15 cellular contexts compared by ENCODE assay signal in the genomic region with DNA sequence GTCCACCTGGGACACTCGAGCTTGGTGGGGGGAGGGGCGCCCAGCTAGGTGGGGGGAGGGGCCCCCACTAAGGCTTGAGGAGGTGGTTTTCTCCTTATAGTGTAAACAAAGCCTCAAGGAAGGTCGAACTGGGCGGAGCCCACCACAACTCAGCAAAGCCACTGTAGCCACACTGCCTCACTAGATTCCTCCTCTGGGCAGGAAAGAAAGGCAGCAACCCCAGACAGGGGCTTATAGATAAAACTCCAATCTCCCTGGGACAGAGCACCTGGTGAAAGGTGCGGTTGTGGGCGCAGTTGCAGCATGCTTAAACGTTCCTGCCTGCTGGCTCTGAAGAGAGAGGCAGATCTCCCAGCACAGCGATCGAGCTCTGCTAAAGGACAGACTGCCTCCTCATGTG.
DNase-seq lines count a peak whose midpoint lies in the region; ATAC-seq and TF ChIP-seq lines count a peak whose summit lies in the region.
"Had no signal": no experiment of that assay in that cellular context is flagged by ENCODE, and none has a peak within 500 bp of the region (broad histone marks: within the 10 kb centered on the region; RNA-seq: fewer than 3 reads in every experiment).

No MANE protein-coding gene starts in this region.

- ATAC-seq in HG03097 (IDR thresholded peaks at IDR 0.05; ENCODE audit: low FRiP score, unreplicated experiment), result no peak
- ATAC-seq: Right ventricle myocardium inferior had no signal

- POLR2A ChIA-PET in activated CD4-positive, alpha-beta T cell treated with anti-CD3 and anti-CD28 coated beads, Interleukin-2, amount 10 ng/mL, durations not matched to agents 7 days and 5 days (lab: Charles Lee), result no interaction called here

- CTCF ChIA-PET in activated CD4-positive, alpha-beta T cell treated with anti-CD3 and anti-CD28 coated beads, Interleukin-2, amount 10 ng/mL, durations not matched to agents 7 days and 5 days (lab: Charles Lee), result no interaction called here

- TF ChIP-seq CTCF in progenitor cell of endocrine pancreas (IDR thresholded peaks at IDR 0.05; ENCODE audit: unreplicated experiment), result no peak

- DNase-seq in activated CD4-positive, alpha-beta T cell treated with anti-CD3 and anti-CD28 coated beads, Interleukin-2, amount 10 ng/mL, durations not matched to agents 7 days and 5 days, result no peak
- DNase-seq in activated CD4-positive, alpha-beta T cell treated with anti-CD3 and anti-CD28 coated beads for 48 hours, result no peak
- DNase-seq in OCI-M1 (lab: John Stamatoyannopoulos, UW), result peak; percentile 6
- no peak for DNase-seq in progenitor cell of endocrine pancreas (ENCODE audit: low spot score, unreplicated experiment)
- DNase-seq in activated CD4-positive, alpha-beta T cell treated with anti-CD3 and anti-CD28 coated beads, Interleukin-2, amount 50 U/mL, for 1 hour, result no peak
- DNase-seq in kidney glomerular epithelial cell (lab: John Stamatoyannopoulos, UW), result no peak
- DNase-seq: BE2C; CD4-positive, alpha-beta T cell; NCI-H1092; NCI-H2227 treated with DMSO at 0.1 percent for 48 hours; NCI-H524; Peyer's patch had no signal

- H3K27ac Mint-ChIP-seq in activated CD4-positive, alpha-beta T cell treated with anti-CD3 and anti-CD28 coated beads, Interleukin-2, amount 10 ng/mL, durations not matched to agents 7 days and 5 days, result peak overlapping the region; percentile 23
- peak overlapping the region; percentile 13 for H3K27ac Mint-ChIP-seq in progenitor cell of endocrine pancreas
- H3K27ac Mint-ChIP-seq: CD4-positive, alpha-beta T cell had no signal

- H3K4me3 Mint-ChIP-seq in activated CD4-positive, alpha-beta T cell treated with anti-CD3 and anti-CD28 coated beads, Interleukin-2, amount 10 ng/mL, durations not matched to agents 7 days and 5 days, result no peak overlapping the region
- no peak overlapping the region for H3K4me3 Mint-ChIP-seq in progenitor cell of endocrine pancreas (ENCODE audit: low read depth)
- H3K4me3 Mint-ChIP-seq: CD4-positive, alpha-beta T cell had no signal

- H3K9me3 Mint-ChIP-seq in activated CD4-positive, alpha-beta T cell treated with anti-CD3 and anti-CD28 coated beads, Interleukin-2, amount 10 ng/mL, durations not matched to agents 7 days and 5 days, result peaks cover 8% of the 10 kb centered on the region
- H3K9me3 Mint-ChIP-seq in progenitor cell of endocrine pancreas (ENCODE audit: low read depth), result peaks cover 27% of the 10 kb centered on the region
- H3K9me3 Mint-ChIP-seq: CD4-positive, alpha-beta T cell had no signal

- no peaks in the 10 kb centered on the region for H3K27me3 Mint-ChIP-seq in activated CD4-positive, alpha-beta T cell treated with anti-CD3 and anti-CD28 coated beads, Interleukin-2, amount 10 ng/mL, durations not matched to agents 7 days and 5 days
- H3K27me3 Mint-ChIP-seq in progenitor cell of endocrine pancreas, result no peaks in the 10 kb centered on the region
- H3K27me3 Mint-ChIP-seq: CD4-positive, alpha-beta T cell had no signal

- no peaks in the 10 kb centered on the region for H3K9me3 ChIP-seq in iPS-18c (ENCODE audit: control insufficient read depth, insufficient read depth, low read length)
- H3K9me3 ChIP-seq: BE2C had no signal

- peaks cover 10% of the 10 kb centered on the region for H3K4me1 Mint-ChIP-seq in activated CD4-positive, alpha-beta T cell treated with anti-CD3 and anti-CD28 coated beads, Interleukin-2, amount 10 ng/mL, durations not matched to agents 7 days and 5 days
- peaks cover 3% of the 10 kb centered on the region for H3K4me1 Mint-ChIP-seq in progenitor cell of endocrine pancreas (ENCODE audit: low read depth)

- H3K36me3 Mint-ChIP-seq in activated CD4-positive, alpha-beta T cell treated with anti-CD3 and anti-CD28 coated beads, Interleukin-2, amount 10 ng/mL, durations not matched to agents 7 days and 5 days (ENCODE audit: low read depth), result peaks cover 51% of the 10 kb centered on the region
- H3K36me3 Mint-ChIP-seq in progenitor cell of endocrine pancreas (ENCODE audit: insufficient read depth), result peaks cover 40% of the 10 kb centered on the region

- H3K4me3 ChIP-seq in iPS-18c (ENCODE audit: insufficient read depth, low read depth, low read length), result peak overlapping the region; percentile 9; the same call in 1 of the 2 replicates
- H3K4me3 ChIP-seq: Peyer's patch had no signal
